In the genomic region with DNA sequence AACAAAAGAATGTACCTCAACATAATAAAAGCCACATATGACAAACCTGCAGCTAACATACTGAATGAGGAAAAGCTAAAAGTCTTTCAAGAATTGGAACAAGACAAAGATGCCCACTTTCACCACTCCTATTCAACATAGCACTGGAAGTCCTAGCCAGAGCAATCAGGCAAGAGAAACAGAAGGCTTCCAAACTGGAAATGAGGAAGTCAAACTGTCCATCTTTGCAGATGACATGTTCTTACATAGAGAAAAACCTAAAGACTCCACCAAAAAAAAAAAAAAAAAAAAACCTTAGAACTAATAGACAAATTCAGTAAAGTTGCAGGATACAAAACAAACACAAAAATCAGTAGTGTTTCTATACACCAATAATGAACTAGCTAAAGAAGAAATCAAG, we compare ENCODE assay signal across 23 cellular contexts. TPM values are rescaled to one million over a fixed set of nuclear protein-coding genes. Genes with fewer than 3 reads are reported as not detected.
DNase-seq lines count a peak whose midpoint lies in the region; ATAC-seq, FAIRE-seq and TF ChIP-seq lines count a peak whose summit lies in the region.
"Had no signal": no experiment of that assay in that cellular context is flagged by ENCODE, and none has a peak within 500 bp of the region (broad histone marks: within the 10 kb centered on the region; RNA-seq: fewer than 3 reads in every experiment).

No MANE protein-coding gene starts in this region.

- POLR2A ChIA-PET in activated CD4-positive, alpha-beta T cell treated with anti-CD3 and anti-CD28 coated beads, Interleukin-2, amount 10 ng/mL, durations not matched to agents 7 days and 5 days (lab: Charles Lee): no interaction called here
- POLR2A ChIA-PET in K562 (lab: Yijun Ruan, JAX): interaction anchor here (1.1 kb wide), 1 partner anchor 20 kb away, joined by 3 read pairs; a partner anchor contains a TSS

- H3K4me1 Mint-ChIP-seq in activated CD4-positive, alpha-beta T cell treated with anti-CD3 and anti-CD28 coated beads, Interleukin-2, amount 10 ng/mL, durations not matched to agents 7 days and 5 days: peaks cover 42% of the 10 kb centered on the region
- H3K4me1 Mint-ChIP-seq in activated CD4-positive, alpha-beta T cell treated with anti-CD3 and anti-CD28 coated beads, Interleukin-2, amount 10 ng/mL, durations not matched to agents 24 days and 14 days: peaks cover 40% of the 10 kb centered on the region
- H3K4me1 Mint-ChIP-seq: GM23338, H9 had no signal

- CTCF ChIA-PET in activated CD4-positive, alpha-beta T cell treated with anti-CD3 and anti-CD28 coated beads, Interleukin-2, amount 10 ng/mL, durations not matched to agents 7 days and 5 days (lab: Charles Lee): interaction anchor here (0.7 to 1.9 kb wide), 4 partner anchors 14 to 106 kb away, joined by 3 to 6 read pairs (median 4); no protein-coding TSS in a partner anchor
- CTCF ChIA-PET in K562 (lab: Yijun Ruan, JAX; ENCODE audit: low intra/inter-chr PET ratio): no interaction called here

- no peak overlapping the region for H3K27ac ChIP-seq in K562 (ENCODE audit: extremely low read depth, low read depth, low read length)
- H3K27ac ChIP-seq: A549; BLaER1 treated with 17β-estradiol and CSF1 and Interleukin-3, amounts not matched to agents 10 nM and 100 nM had no signal

- peaks cover 50% of the 10 kb centered on the region for H3K79me2 ChIP-seq in K562 (ENCODE audit: control insufficient read depth, insufficient read depth, low read length)

- no peak for TF ChIP-seq CTCF in K562 (IDR thresholded peaks at IDR 0.05 in 2 of 3, conservative IDR thresholded peaks at IDR 0.05 in 1 of 3; ENCODE audit: insufficient read depth in 2 of 3, low read depth in 1 of 3, low read length in 3 of 3)

- H3K36me3 ChIP-seq in K562 (ENCODE audit: control insufficient read depth, insufficient read depth, low read length): peaks cover 18% of the 10 kb centered on the region; the same call in 2 of the 3 replicates

- no peak for DNase-seq in activated CD4-positive, alpha-beta T cell treated with anti-CD3 and anti-CD28 coated beads, Interleukin-2, amount 10 ng/mL, durations not matched to agents 7 days and 5 days
- no peak for DNase-seq in activated CD4-positive, alpha-beta T cell treated with anti-CD3 and anti-CD28 coated beads, Interleukin-2, amount 10 ng/mL, durations not matched to agents 24 days and 14 days
- DNase-seq in OCI-M1 (lab: John Stamatoyannopoulos, UW) (peak; percentile 40), K562 (ENCODE audit: extremely low read depth in 1 of 4, low spot score in 3 of 4) (no peak), SHP77 (lab: John Stamatoyannopoulos, UW) (no peak), cardiac septum (ENCODE audit: low spot score) (no peak), COR-L47 (lab: John Stamatoyannopoulos, UW) (no peak)
- DNase-seq: 8988T; ACHN; AML-193; BE2C; Caco-2; CD4-positive, alpha-beta memory T cell; DMS153; DND-41; H9 had no signal

- no peak overlapping the region for H2AFZ ChIP-seq in K562 (ENCODE audit: low read depth, low read length)
- H2AFZ ChIP-seq: GM23338 had no signal

- H3K4me3 ChIP-seq in K562: no peak overlapping the region
- H3K4me3 ChIP-seq: A549; BLaER1 treated with 17β-estradiol and CSF1 and Interleukin-3, amounts not matched to agents 10 nM and 100 nM; GM23338 had no signal

- no peaks in the 10 kb centered on the region for H4K20me1 ChIP-seq in K562 (replicated peaks; ENCODE audit: control insufficient read depth, insufficient read depth, low read length)
- H4K20me1 ChIP-seq: BLaER1 treated with 17β-estradiol and CSF1 and Interleukin-3, amounts not matched to agents 10 nM and 100 nM had no signal

- no peaks in the 10 kb centered on the region for H3K9me3 ChIP-seq in K562 (replicated peaks; ENCODE audit: control insufficient read depth, insufficient read depth, low read depth, low read length)
- H3K9me3 ChIP-seq: BE2C had no signal

- TF ChIP-seq RAD21 in K562 (CRISPR knock-in tag; conservative IDR thresholded peaks at IDR 0.05 in 1 of 2, IDR thresholded peaks at IDR 0.05 in 1 of 2): no peak

- no peaks in the 10 kb centered on the region for H3K9me1 ChIP-seq in K562 (ENCODE audit: control insufficient read depth, insufficient read depth, low read length)

- ATAC-seq in K562: no peak
- ATAC-seq: A549, GM23338, HCT116 had no signal

- no peak overlapping the region for H3K9ac ChIP-seq in K562 (ENCODE audit: insufficient read depth in 1 of 2, low read depth in 2 of 2, low read length in 2 of 2)
- H3K9ac ChIP-seq: BLaER1 treated with 17β-estradiol and CSF1 and Interleukin-3, amounts not matched to agents 10 nM and 100 nM had no signal

- H3K36me3 Mint-ChIP-seq in activated CD4-positive, alpha-beta T cell treated with anti-CD3 and anti-CD28 coated beads, Interleukin-2, amount 10 ng/mL, durations not matched to agents 7 days and 5 days (ENCODE audit: low read depth): peaks cover 74% of the 10 kb centered on the region
- peaks cover 66% of the 10 kb centered on the region for H3K36me3 Mint-ChIP-seq in activated CD4-positive, alpha-beta T cell treated with anti-CD3 and anti-CD28 coated beads, Interleukin-2, amount 10 ng/mL, durations not matched to agents 24 days and 14 days (ENCODE audit: low read depth)

- TF ChIP-seq POLR2A in K562 (conservative IDR thresholded peaks at IDR 0.05): no peak

- peak overlapping the region; percentile 4 for H3K27ac Mint-ChIP-seq in activated CD4-positive, alpha-beta T cell treated with anti-CD3 and anti-CD28 coated beads, Interleukin-2, amount 10 ng/mL, durations not matched to agents 7 days and 5 days
- H3K27ac Mint-ChIP-seq in activated CD4-positive, alpha-beta T cell treated with anti-CD3 and anti-CD28 coated beads, Interleukin-2, amount 10 ng/mL, durations not matched to agents 24 days and 14 days: no peak overlapping the region
- H3K27ac Mint-ChIP-seq: GM23338, H9 had no signal

- H3K4me3 Mint-ChIP-seq in activated CD4-positive, alpha-beta T cell treated with anti-CD3 and anti-CD28 coated beads, Interleukin-2, amount 10 ng/mL, durations not matched to agents 7 days and 5 days: no peak overlapping the region
- no peak overlapping the region for H3K4me3 Mint-ChIP-seq in activated CD4-positive, alpha-beta T cell treated with anti-CD3 and anti-CD28 coated beads, Interleukin-2, amount 10 ng/mL, durations not matched to agents 24 days and 14 days
- H3K4me3 Mint-ChIP-seq: CD14-positive monocyte, GM23338, H9 had no signal

- TF ChIP-seq EP300 in K562 (IDR thresholded peaks at IDR 0.05; ENCODE audit: low read length): no peak

- H3K4me2 ChIP-seq in K562 (ENCODE audit: insufficient read depth, low read length): no peak overlapping the region
- H3K4me2 ChIP-seq: A549, GM23338 had no signal

- peaks cover 39% of the 10 kb centered on the region for H3K9me3 Mint-ChIP-seq in activated CD4-positive, alpha-beta T cell treated with anti-CD3 and anti-CD28 coated beads, Interleukin-2, amount 10 ng/mL, durations not matched to agents 7 days and 5 days
- peaks cover 22% of the 10 kb centered on the region for H3K9me3 Mint-ChIP-seq in activated CD4-positive, alpha-beta T cell treated with anti-CD3 and anti-CD28 coated beads, Interleukin-2, amount 10 ng/mL, durations not matched to agents 24 days and 14 days

- intact Hi-C loops in activated CD4-positive, alpha-beta T cell treated with anti-CD3 and anti-CD28 coated beads, Interleukin-2, amount 10 ng/mL, durations not matched to agents 24 days and 14 days (cut with micrococcal nuclease): no loop called here
- intact Hi-C loops in K562 (cut with micrococcal nuclease): no loop called here
- intact Hi-C loops in cardiac septum (cut with DNase I): no loop called here

- no peak for FAIRE-seq in K562 (lab: Jason Lieb, UNC)
- FAIRE-seq: A549, G401.6, GM19239 had no signal

- H3K4me1 ChIP-seq in K562 (replicated peaks in 1 of 2; ENCODE audit: control insufficient read depth in 2 of 2, insufficient read depth in 2 of 2, low read length in 2 of 2): peaks cover 0 to 5% of the 10 kb centered on the region in 2 experiments; a peak in 3 of 5 replicates
- H3K4me1 ChIP-seq: BE2C, Caco-2 had no signal

- no peaks in the 10 kb centered on the region for H3K27me3 ChIP-seq in K562 (ENCODE audit: control insufficient read depth in 2 of 2, insufficient read depth in 2 of 2, low read length in 2 of 2)
- H3K27me3 ChIP-seq: BE2C; BLaER1 treated with 17β-estradiol and CSF1 and Interleukin-3, amounts not matched to agents 10 nM and 100 nM had no signal

- in situ Hi-C loops in K562 (cut with MboI): loop anchor here (10.0 kb wide), 1 partner anchor 677 kb away; no protein-coding TSS in a partner anchor

- BruUV-seq in K562 (replicated peaks; lab: Mats Ljungman, UMichigan): no TSS peak

- no peaks in the 10 kb centered on the region for H3K27me3 Mint-ChIP-seq in activated CD4-positive, alpha-beta T cell treated with anti-CD3 and anti-CD28 coated beads, Interleukin-2, amount 10 ng/mL, durations not matched to agents 7 days and 5 days
- H3K27me3 Mint-ChIP-seq in activated CD4-positive, alpha-beta T cell treated with anti-CD3 and anti-CD28 coated beads, Interleukin-2, amount 10 ng/mL, durations not matched to agents 24 days and 14 days: no peaks in the 10 kb centered on the region
- H3K27me3 Mint-ChIP-seq: CD4-positive, alpha-beta memory T cell had no signal

RNA-seq across cellular contexts. Expression of a gene that starts 20.2 kb away (rescaled TPM):
- 10 to 100 TPM; 42.8 to 46.0 TPM for total RNA-seq in activated CD4-positive, alpha-beta T cell treated with anti-CD3 and anti-CD28 coated beads, Interleukin-2, amount 10 ng/mL, durations not matched to agents 7 days and 5 days
- total RNA-seq in activated CD4-positive, alpha-beta T cell treated with anti-CD3 and anti-CD28 coated beads, Interleukin-2, amount 10 ng/mL, durations not matched to agents 24 days and 14 days: 37.3 and 40.0 TPM in 2 replicates
- 68.3 and 152 TPM in 2 replicates for total RNA-seq in K562 (2011; cell fraction: chromatin; rRNA removed; ENCODE audit: low replicate concordance)
- total RNA-seq in K562 (2011; cell fraction: nucleolus; rRNA removed): 51.7 and 54.7 TPM in 2 replicates
- 109 and 198 TPM in 2 replicates for total RNA-seq in K562 (2011; cell fraction: nucleoplasm; rRNA removed)
- total RNA-seq in K562 (2014; rRNA removed) (52.7 and 56.0 TPM in 2 replicates), K562 (2014; rRNA removed; fragmentation: Illumina TruSeq; extraction: Trizol) (54.8 and 58.5 TPM in 2 replicates), K562 (2015; rRNA removed; fragmentation: Illumina TruSeq; extraction: Trizol) (51.9 and 53.5 TPM in 2 replicates), K562 (2021) (59.1 and 65.4 TPM in 2 replicates), cardiac septum (27.0 TPM)
- polyA plus RNA-seq in K562 (2011; rRNA removed) (52.3 and 79.7 TPM in 2 replicates), K562 (2014; fragmentation: Illumina TruSeq; extraction: Trizol) (57.7 and 63.6 TPM in 2 replicates), K562 (2014; fragmentation: Nextera tagmentation; extraction: Ambion mirVana) (100 to 1,000 TPM in 1 of 2 experiments, 10 to 100 TPM in 1; 85.9 to 105 TPM), K562 (2014; rRNA removed) (74.0 and 108 TPM in 2 replicates)
- 41.6 and 68.1 TPM in 2 replicates for polyA plus RNA-seq in K562 (2011; cell fraction: cytosol; rRNA removed)
- 28.7 and 32.7 TPM in 2 replicates for polyA plus RNA-seq in K562 (2011; cell fraction: nucleus; rRNA removed)
- 42.5 and 47.5 TPM in 2 replicates for polyA plus RNA-seq in K562 (2012)
- 41.2 and 43.1 TPM in 2 replicates for polyA minus RNA-seq in K562 (2011; rRNA and poly(A)+ RNA removed)
- polyA minus RNA-seq in K562 (2011; cell fraction: cytosol; rRNA and poly(A)+ RNA removed): 23.0 and 28.3 TPM in 2 replicates
- 43.8 and 74.5 TPM in 2 replicates for polyA minus RNA-seq in K562 (2011; cell fraction: nucleus; rRNA and poly(A)+ RNA removed)

RNA-seq across cellular contexts. Expression of a gene that starts 20.4 kb away (rescaled TPM):
- 10 to 100 TPM; 15.3 to 17.4 TPM for total RNA-seq in activated CD4-positive, alpha-beta T cell treated with anti-CD3 and anti-CD28 coated beads, Interleukin-2, amount 10 ng/mL, durations not matched to agents 7 days and 5 days
- total RNA-seq in activated CD4-positive, alpha-beta T cell treated with anti-CD3 and anti-CD28 coated beads, Interleukin-2, amount 10 ng/mL, durations not matched to agents 24 days and 14 days: 15.1 and 16.2 TPM in 2 replicates
- 26.3 and 65.1 TPM in 2 replicates for total RNA-seq in K562 (2011; cell fraction: chromatin; rRNA removed; ENCODE audit: low replicate concordance)
- 14.8 and 16.3 TPM in 2 replicates for total RNA-seq in K562 (2011; cell fraction: nucleolus; rRNA removed)
- total RNA-seq in K562 (2011; cell fraction: nucleoplasm; rRNA removed): 28.2 and 42.8 TPM in 2 replicates
- 18.3 and 19.0 TPM in 2 replicates for total RNA-seq in K562 (2014; rRNA removed)
- total RNA-seq in K562 (2014; rRNA removed; fragmentation: Illumina TruSeq; extraction: Trizol): 33.3 and 41.3 TPM in 2 replicates
- 20.1 and 21.3 TPM in 2 replicates for total RNA-seq in K562 (2015; rRNA removed; fragmentation: Illumina TruSeq; extraction: Trizol)
- total RNA-seq in K562 (2021): 24.5 and 28.2 TPM in 2 replicates
- polyA plus RNA-seq in K562 (2011; rRNA removed): 35.0 and 46.9 TPM in 2 replicates
- 9.9 and 17.6 TPM in 2 replicates for polyA plus RNA-seq in K562 (2011; cell fraction: cytosol; rRNA removed)
- 11.3 and 14.2 TPM in 2 replicates for polyA plus RNA-seq in K562 (2011; cell fraction: nucleus; rRNA removed)
- 20.2 and 29.8 TPM in 2 replicates for polyA plus RNA-seq in K562 (2012)
- polyA plus RNA-seq in K562 (2014; fragmentation: Illumina TruSeq; extraction: Trizol): 22.8 and 26.8 TPM in 2 replicates
- polyA plus RNA-seq in K562 (2014; fragmentation: Nextera tagmentation; extraction: Ambion mirVana): 10 to 100 TPM; 68.1 to 79.9 TPM
- polyA plus RNA-seq in K562 (2014; rRNA removed): 25.0 and 25.2 TPM in 2 replicates
- 34.8 and 38.7 TPM in 2 replicates for polyA minus RNA-seq in K562 (2011; rRNA and poly(A)+ RNA removed)
- polyA minus RNA-seq in K562 (2011; cell fraction: cytosol; rRNA and poly(A)+ RNA removed): 7.4 and 12.8 TPM in 2 replicates
- 9.4 and 18.4 TPM in 2 replicates for polyA minus RNA-seq in K562 (2011; cell fraction: nucleus; rRNA and poly(A)+ RNA removed)
- 22.4 TPM for total RNA-seq in cardiac septum
